ENCODE assay signal across 1 cellular context in genomic region chr1:54471588-54471987, GRCh38.
TF ChIP-seq lines count a peak whose summit lies in the region.

No MANE protein-coding gene starts in this region.

TF ChIP-seq in GM23338, 12 proteins besides CTCF, POLR2A, EP300 and RAD21:
- TF ChIP-seq, protein P1, sequence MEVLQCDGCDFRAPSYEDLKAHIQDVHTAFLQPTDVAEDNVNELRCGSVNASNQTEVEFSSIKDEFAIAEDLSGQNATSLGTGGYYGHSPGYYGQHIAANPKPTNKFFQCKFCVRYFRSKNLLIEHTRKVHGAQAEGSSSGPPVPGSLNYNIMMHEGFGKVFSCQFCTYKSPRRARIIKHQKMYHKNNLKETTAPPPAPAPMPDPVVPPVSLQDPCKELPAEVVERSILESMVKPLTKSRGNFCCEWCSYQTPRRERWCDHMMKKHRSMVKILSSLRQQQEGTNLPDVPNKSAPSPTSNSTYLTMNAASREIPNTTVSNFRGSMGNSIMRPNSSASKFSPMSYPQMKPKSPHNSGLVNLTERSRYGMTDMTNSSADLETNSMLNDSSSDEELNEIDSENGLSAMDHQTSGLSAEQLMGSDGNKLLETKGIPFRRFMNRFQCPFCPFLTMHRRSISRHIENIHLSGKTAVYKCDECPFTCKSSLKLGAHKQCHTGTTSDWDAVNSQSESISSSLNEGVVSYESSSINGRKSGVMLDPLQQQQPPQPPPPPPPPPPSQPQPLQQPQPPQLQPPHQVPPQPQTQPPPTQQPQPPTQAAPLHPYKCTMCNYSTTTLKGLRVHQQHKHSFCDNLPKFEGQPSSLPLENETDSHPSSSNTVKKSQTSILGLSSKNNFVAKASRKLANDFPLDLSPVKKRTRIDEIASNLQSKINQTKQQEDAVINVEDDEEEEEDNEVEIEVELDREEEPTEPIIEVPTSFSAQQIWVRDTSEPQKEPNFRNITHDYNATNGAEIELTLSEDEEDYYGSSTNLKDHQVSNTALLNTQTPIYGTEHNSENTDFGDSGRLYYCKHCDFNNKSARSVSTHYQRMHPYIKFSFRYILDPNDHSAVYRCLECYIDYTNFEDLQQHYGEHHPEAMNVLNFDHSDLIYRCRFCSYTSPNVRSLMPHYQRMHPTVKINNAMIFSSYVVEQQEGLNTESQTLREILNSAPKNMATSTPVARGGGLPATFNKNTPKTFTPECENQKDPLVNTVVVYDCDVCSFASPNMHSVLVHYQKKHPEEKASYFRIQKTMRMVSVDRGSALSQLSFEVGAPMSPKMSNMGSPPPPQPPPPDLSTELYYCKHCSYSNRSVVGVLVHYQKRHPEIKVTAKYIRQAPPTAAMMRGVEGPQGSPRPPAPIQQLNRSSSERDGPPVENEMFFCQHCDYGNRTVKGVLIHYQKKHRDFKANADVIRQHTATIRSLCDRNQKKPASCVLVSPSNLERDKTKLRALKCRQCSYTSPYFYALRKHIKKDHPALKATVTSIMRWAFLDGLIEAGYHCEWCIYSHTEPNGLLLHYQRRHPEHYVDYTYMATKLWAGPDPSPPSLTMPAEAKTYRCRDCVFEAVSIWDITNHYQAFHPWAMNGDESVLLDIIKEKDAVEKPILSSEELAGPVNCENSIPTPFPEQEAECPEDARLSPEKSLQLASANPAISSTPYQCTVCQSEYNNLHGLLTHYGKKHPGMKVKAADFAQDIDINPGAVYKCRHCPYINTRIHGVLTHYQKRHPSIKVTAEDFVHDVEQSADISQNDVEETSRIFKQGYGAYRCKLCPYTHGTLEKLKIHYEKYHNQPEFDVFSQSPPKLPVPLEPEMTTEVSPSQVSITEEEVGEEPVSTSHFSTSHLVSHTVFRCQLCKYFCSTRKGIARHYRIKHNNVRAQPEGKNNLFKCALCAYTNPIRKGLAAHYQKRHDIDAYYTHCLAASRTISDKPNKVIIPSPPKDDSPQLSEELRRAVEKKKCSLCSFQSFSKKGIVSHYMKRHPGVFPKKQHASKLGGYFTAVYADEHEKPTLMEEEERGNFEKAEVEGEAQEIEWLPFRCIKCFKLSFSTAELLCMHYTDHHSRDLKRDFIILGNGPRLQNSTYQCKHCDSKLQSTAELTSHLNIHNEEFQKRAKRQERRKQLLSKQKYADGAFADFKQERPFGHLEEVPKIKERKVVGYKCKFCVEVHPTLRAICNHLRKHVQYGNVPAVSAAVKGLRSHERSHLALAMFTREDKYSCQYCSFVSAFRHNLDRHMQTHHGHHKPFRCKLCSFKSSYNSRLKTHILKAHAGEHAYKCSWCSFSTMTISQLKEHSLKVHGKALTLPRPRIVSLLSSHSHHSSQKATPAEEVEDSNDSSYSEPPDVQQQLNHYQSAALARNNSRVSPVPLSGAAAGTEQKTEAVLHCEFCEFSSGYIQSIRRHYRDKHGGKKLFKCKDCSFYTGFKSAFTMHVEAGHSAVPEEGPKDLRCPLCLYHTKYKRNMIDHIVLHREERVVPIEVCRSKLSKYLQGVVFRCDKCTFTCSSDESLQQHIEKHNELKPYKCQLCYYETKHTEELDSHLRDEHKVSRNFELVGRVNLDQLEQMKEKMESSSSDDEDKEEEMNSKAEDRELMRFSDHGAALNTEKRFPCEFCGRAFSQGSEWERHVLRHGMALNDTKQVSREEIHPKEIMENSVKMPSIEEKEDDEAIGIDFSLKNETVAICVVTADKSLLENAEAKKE (CRISPR knock-in tag; IDR thresholded peaks at IDR 0.05), result no peak
- TF ChIP-seq, protein P2, sequence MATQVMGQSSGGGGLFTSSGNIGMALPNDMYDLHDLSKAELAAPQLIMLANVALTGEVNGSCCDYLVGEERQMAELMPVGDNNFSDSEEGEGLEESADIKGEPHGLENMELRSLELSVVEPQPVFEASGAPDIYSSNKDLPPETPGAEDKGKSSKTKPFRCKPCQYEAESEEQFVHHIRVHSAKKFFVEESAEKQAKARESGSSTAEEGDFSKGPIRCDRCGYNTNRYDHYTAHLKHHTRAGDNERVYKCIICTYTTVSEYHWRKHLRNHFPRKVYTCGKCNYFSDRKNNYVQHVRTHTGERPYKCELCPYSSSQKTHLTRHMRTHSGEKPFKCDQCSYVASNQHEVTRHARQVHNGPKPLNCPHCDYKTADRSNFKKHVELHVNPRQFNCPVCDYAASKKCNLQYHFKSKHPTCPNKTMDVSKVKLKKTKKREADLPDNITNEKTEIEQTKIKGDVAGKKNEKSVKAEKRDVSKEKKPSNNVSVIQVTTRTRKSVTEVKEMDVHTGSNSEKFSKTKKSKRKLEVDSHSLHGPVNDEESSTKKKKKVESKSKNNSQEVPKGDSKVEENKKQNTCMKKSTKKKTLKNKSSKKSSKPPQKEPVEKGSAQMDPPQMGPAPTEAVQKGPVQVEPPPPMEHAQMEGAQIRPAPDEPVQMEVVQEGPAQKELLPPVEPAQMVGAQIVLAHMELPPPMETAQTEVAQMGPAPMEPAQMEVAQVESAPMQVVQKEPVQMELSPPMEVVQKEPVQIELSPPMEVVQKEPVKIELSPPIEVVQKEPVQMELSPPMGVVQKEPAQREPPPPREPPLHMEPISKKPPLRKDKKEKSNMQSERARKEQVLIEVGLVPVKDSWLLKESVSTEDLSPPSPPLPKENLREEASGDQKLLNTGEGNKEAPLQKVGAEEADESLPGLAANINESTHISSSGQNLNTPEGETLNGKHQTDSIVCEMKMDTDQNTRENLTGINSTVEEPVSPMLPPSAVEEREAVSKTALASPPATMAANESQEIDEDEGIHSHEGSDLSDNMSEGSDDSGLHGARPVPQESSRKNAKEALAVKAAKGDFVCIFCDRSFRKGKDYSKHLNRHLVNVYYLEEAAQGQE (IDR thresholded peaks at IDR 0.05; ENCODE audit: unreplicated experiment), result no peak
- TF ChIP-seq JUNB (IDR thresholded peaks at IDR 0.05; ENCODE audit: unreplicated experiment), result no peak
- no peak for TF ChIP-seq EZH2phosphoT487 (IDR thresholded peaks at IDR 0.05; ENCODE audit: unreplicated experiment)
- TF ChIP-seq ETS1 (IDR thresholded peaks at IDR 0.05), result no peak
- TF ChIP-seq ZNF331 (CRISPR knock-in tag; IDR thresholded peaks at IDR 0.05; ENCODE audit: low read depth), result no peak
- no peak for TF ChIP-seq EZH2 (IDR thresholded peaks at IDR 0.05; ENCODE audit: low read depth, unreplicated experiment)
- no peak for TF ChIP-seq NANOG (IDR thresholded peaks at IDR 0.05; ENCODE audit: borderline replicate concordance)
- TF ChIP-seq STAT1 (IDR thresholded peaks at IDR 0.05; ENCODE audit: unreplicated experiment), result no peak
- TF ChIP-seq CREB1 (CRISPR knock-in tag; IDR thresholded peaks at IDR 0.05; ENCODE audit: low read depth), result no peak
- no peak for TF ChIP-seq ZNF114 (CRISPR knock-in tag; IDR thresholded peaks at IDR 0.05)
- TF ChIP-seq POLR2AphosphoS5 (IDR thresholded peaks at IDR 0.05; ENCODE audit: low read depth), result no peak
